ENCODE assay signal across 10 cellular contexts in the genomic region with DNA sequence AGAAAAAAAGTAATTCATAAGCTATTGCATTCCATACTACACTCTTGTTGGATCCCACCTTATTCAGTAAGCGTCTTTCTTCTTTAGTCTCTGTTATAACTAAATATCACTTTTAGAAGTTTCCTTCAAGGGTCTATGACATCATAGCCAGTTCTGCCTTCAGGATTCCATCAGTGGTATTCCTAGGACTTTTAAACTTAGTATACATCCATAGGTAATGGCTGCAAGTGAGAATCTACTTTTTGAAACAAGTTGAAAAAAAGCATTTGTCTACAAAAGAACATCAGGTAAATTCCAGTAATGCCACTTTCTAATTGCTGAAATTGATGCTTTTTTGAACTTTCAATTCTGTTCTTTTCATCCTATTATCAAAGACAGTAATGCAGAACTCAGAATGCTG. TPM values are rescaled to one million over a fixed set of nuclear protein-coding genes. Genes with fewer than 3 reads are reported as not detected.
"Had no signal": no experiment of that assay in that cellular context is flagged by ENCODE, and none has a peak within 500 bp of the region (broad histone marks: within the 10 kb centered on the region; RNA-seq: fewer than 3 reads in every experiment).

A gene with protein sequence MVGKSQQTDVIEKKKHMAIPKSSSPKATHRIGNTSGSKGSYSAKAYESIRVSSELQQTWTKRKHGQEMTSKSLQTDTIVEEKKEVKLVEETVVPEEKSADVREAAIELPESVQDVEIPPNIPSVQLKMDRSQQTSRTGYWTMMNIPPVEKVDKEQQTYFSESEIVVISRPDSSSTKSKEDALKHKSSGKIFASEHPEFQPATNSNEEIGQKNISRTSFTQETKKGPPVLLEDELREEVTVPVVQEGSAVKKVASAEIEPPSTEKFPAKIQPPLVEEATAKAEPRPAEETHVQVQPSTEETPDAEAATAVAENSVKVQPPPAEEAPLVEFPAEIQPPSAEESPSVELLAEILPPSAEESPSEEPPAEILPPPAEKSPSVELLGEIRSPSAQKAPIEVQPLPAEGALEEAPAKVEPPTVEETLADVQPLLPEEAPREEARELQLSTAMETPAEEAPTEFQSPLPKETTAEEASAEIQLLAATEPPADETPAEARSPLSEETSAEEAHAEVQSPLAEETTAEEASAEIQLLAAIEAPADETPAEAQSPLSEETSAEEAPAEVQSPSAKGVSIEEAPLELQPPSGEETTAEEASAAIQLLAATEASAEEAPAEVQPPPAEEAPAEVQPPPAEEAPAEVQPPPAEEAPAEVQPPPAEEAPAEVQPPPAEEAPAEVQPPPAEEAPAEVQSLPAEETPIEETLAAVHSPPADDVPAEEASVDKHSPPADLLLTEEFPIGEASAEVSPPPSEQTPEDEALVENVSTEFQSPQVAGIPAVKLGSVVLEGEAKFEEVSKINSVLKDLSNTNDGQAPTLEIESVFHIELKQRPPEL (minus strand): TSS at position 101 of the 400 bp plus-strand sequence. CDS start 296 bp downstream, outside the sequence.

- DNase-seq: IMR-90, KBM-7, KG1 had no signal

- H3K9ac ChIP-seq: KMS-11 had no signal

- H3K4me2 ChIP-seq: KMS-11 had no signal

- H3K4me3 ChIP-seq: K562 had no signal

- ATAC-seq: K562 had no signal

- FAIRE-seq: HTR-8/SVneo, K562 had no signal

- H3K27ac ChIP-seq: HL-60, KMS-11 had no signal

RNA-seq across cellular contexts. Expression of the gene that starts here (rescaled TPM):
- total RNA-seq: HT-29, HT1080, K562 had no signal
- polyA plus RNA-seq: IgD-negative memory B cell, IMR-90, K562 had no signal
